9 cellular contexts compared by ENCODE assay signal in the genomic region with DNA sequence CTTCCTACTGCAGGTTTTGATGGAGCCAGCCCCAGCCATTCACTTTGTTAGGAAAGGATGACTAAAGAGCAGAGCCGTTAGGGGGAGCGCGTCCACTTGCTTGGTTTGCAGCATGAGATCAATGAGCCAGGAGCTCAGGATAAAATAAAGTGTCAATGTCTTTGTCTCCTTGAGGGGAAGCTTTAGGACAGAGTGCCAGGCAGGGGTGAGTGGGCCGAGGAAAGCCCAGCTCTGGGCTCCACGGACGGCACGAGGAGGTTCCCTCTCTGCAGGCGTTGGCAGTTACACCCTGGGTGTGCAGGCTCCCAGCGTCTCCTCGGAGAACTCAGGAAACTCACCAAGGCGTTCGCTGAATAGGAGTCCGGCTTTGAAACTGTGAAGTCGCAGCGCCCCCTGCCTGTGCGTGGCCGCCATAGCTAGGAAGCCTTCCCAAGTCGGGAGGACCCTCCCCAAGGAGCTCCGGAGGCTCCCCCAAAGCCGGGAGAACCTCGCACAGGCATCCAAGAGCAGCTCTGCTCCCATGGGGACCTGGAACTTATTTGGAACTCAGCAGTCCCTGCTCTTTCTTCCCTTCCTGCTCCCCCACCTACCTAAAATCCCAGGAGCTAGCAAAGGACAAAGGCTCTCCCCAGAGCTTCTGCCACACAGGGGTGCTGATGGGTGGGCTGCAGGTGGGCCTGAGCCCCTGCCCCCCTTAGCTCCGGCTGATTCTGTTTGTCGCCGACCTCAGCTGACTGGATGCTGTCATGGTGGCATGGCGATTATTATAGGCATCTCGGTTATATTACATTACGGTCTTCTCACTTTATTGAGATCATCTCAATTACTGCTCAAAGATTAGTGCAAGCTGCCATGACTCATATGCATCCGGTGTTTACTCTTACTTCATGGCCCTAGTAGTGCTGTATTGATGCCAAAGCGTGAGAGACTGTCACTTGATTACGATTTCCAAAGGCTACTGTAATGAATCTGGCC. TPM values are rescaled to one million over a fixed set of nuclear protein-coding genes. Genes with fewer than 3 reads are reported as not detected.
A peak's percentile ranks its signal among the peaks of the same experiment; 100 is the strongest.
DNase-seq lines count a peak whose midpoint lies in the region; ATAC-seq lines count a peak whose summit lies in the region.
"Had no signal": no experiment of that assay in that cellular context is flagged by ENCODE, and none has a peak within 500 bp of the region (broad histone marks: within the 10 kb centered on the region; RNA-seq: fewer than 3 reads in every experiment).

No MANE protein-coding gene starts in this region.

- no peak overlapping the region for H3K4me3 ChIP-seq in CD8-positive, alpha-beta memory T cell (ENCODE audit: low read length)
- H3K4me3 ChIP-seq in ectodermal cell (ENCODE audit: insufficient read depth, low read depth, low read length) = peak overlapping the region; percentile 24

- H3K4me3 Mint-ChIP-seq in CD8-positive, alpha-beta memory T cell = no peak overlapping the region
- H3K4me3 Mint-ChIP-seq in activated CD4-positive, alpha-beta memory T cell treated with anti-CD3 and anti-CD28 coated beads for 36 hours = no peak overlapping the region
- H3K4me3 Mint-ChIP-seq: T-helper 1 cell treated with Interleukin-12 subunit alpha and Interleukin-12 subunit beta and Interleukin-4 antibody, amounts not matched to agents 30 μg/mL and 1 μg/mL, for 36 hours had no signal

- DNase-seq in CD8-positive, alpha-beta memory T cell = peak; percentile 43 to 70 (median 52)
- DNase-seq in NCI-H69 (lab: John Stamatoyannopoulos, UW) (peak; percentile 78), lung microvascular endothelial cell (ENCODE audit: low read depth in 2 of 2) (peak; percentile 76 to 88)
- DNase-seq in activated CD4-positive, alpha-beta memory T cell treated with anti-CD3 and anti-CD28 coated beads for 36 hours = peak; percentile 76
- peak; percentile 37 to 61 (median 51) for DNase-seq in stimulated activated CD4-positive, alpha-beta T cell treated with anti-CD3 and anti-CD28 coated beads, TNF-alpha, amount 100 ng/mL, for 24 hours (ENCODE audit: low read depth in 3 of 3)

- POLR2A ChIA-PET in CD8-positive, alpha-beta memory T cell (lab: Charles Lee) = no interaction called here
- POLR2A ChIA-PET in activated CD4-positive, alpha-beta memory T cell treated with anti-CD3 and anti-CD28 coated beads for 36 hours (lab: Charles Lee) = no interaction called here

- no peak overlapping the region for H3K27ac Mint-ChIP-seq in CD8-positive, alpha-beta memory T cell
- no peak overlapping the region for H3K27ac Mint-ChIP-seq in activated CD4-positive, alpha-beta memory T cell treated with anti-CD3 and anti-CD28 coated beads for 36 hours
- H3K27ac Mint-ChIP-seq: T-helper 1 cell treated with Interleukin-12 subunit alpha and Interleukin-12 subunit beta and Interleukin-4 antibody, amounts not matched to agents 30 μg/mL and 1 μg/mL, for 36 hours had no signal

- intact Hi-C loops in activated CD4-positive, alpha-beta memory T cell treated with anti-CD3 and anti-CD28 coated beads for 36 hours (cut with micrococcal nuclease) = loop anchor here (1.0 to 10.0 kb wide), 6 partner anchors 56 to 842 kb away; no protein-coding TSS in a partner anchor

- no peaks in the 10 kb centered on the region for H3K9me3 Mint-ChIP-seq in CD8-positive, alpha-beta memory T cell
- no peaks in the 10 kb centered on the region for H3K9me3 Mint-ChIP-seq in activated CD4-positive, alpha-beta memory T cell treated with anti-CD3 and anti-CD28 coated beads for 36 hours
- H3K9me3 Mint-ChIP-seq: T-helper 1 cell treated with Interleukin-12 subunit alpha and Interleukin-12 subunit beta and Interleukin-4 antibody, amounts not matched to agents 30 μg/mL and 1 μg/mL, for 36 hours had no signal

- H3K27ac ChIP-seq in CD8-positive, alpha-beta memory T cell (ENCODE audit: low read depth, low read length) = no peak overlapping the region
- H3K27ac ChIP-seq in ectodermal cell (ENCODE audit: insufficient read depth, low read depth, low read length, poor library complexity, severe bottlenecking) = no peak overlapping the region

- peaks cover 43 to 79% of the 10 kb centered on the region in 2 donors for H3K27me3 Mint-ChIP-seq in CD8-positive, alpha-beta memory T cell
- H3K27me3 Mint-ChIP-seq in activated CD4-positive, alpha-beta memory T cell treated with anti-CD3 and anti-CD28 coated beads for 36 hours = peaks cover 56% of the 10 kb centered on the region

- peaks cover 7 to 18% (median 16%) of the 10 kb centered on the region in 3 donors for H3K4me1 Mint-ChIP-seq in CD8-positive, alpha-beta memory T cell
- peaks cover 8% of the 10 kb centered on the region for H3K4me1 Mint-ChIP-seq in activated CD4-positive, alpha-beta memory T cell treated with anti-CD3 and anti-CD28 coated beads for 36 hours (ENCODE audit: low read depth)

- H3K36me3 Mint-ChIP-seq in CD8-positive, alpha-beta memory T cell = no peaks in the 10 kb centered on the region
- H3K36me3 Mint-ChIP-seq in activated CD4-positive, alpha-beta memory T cell treated with anti-CD3 and anti-CD28 coated beads for 36 hours = no peaks in the 10 kb centered on the region

- ATAC-seq in HG03196 (IDR thresholded peaks at IDR 0.05; ENCODE audit: unreplicated experiment) (peak; percentile 76), GM19328 (IDR thresholded peaks at IDR 0.05; ENCODE audit: unreplicated experiment) (no peak)

- H3K9me3 ChIP-seq in CD8-positive, alpha-beta memory T cell (ENCODE audit: low read length) = no peaks in the 10 kb centered on the region
- H3K9me3 ChIP-seq in ectodermal cell (ENCODE audit: control insufficient read depth, low read length) = no peaks in the 10 kb centered on the region

- peaks cover 13% of the 10 kb centered on the region for H3K27me3 ChIP-seq in CD8-positive, alpha-beta memory T cell (ENCODE audit: insufficient read depth, low read length, poor library complexity, severe bottlenecking)
- peaks cover 97% of the 10 kb centered on the region for H3K27me3 ChIP-seq in ectodermal cell (ENCODE audit: control insufficient read depth, insufficient read depth, low read length, poor library complexity, severe bottlenecking)

- CTCF ChIA-PET in CD8-positive, alpha-beta memory T cell (lab: Charles Lee) = interaction anchor here (0.6 to 6.8 kb wide), 45 partner anchors 9 to 847 kb away, joined by 3 to 76 read pairs (median 5); a partner anchor contains a TSS
- CTCF ChIA-PET in activated CD4-positive, alpha-beta memory T cell treated with anti-CD3 and anti-CD28 coated beads for 36 hours (lab: Charles Lee) = interaction anchor here (0.5 to 10.7 kb wide), 93 partner anchors 8 to 1983 kb away, joined by 3 to 235 read pairs (median 4); a partner anchor contains a TSS

- 16 to 17% methylated on average over 30 of the region's 30 CpGs for WGBS in ectodermal cell, 2 experiments

- H3K36me3 ChIP-seq in CD8-positive, alpha-beta memory T cell (ENCODE audit: insufficient read depth, low read length) = no peaks in the 10 kb centered on the region
- H3K36me3 ChIP-seq in ectodermal cell (ENCODE audit: control insufficient read depth, insufficient read depth, low read length) = no peaks in the 10 kb centered on the region

- H3K4me1 ChIP-seq in CD8-positive, alpha-beta memory T cell (ENCODE audit: insufficient read depth, low read length) = peaks cover 11% of the 10 kb centered on the region
- peaks cover 12% of the 10 kb centered on the region for H3K4me1 ChIP-seq in ectodermal cell (ENCODE audit: control insufficient read depth, insufficient read depth, low read length)

RNA-seq across cellular contexts. Expression of a gene that starts 34.4 kb away (rescaled TPM):
- not detected for total RNA-seq in CD8-positive, alpha-beta memory T cell
- polyA plus RNA-seq in CD8-positive, alpha-beta memory T cell = not detected
- not detected for total RNA-seq in activated CD4-positive, alpha-beta memory T cell treated with anti-CD3 and anti-CD28 coated beads for 36 hours
- not detected for polyA plus RNA-seq in ectodermal cell (2013, experiment 1 of 4)
- not detected for polyA plus RNA-seq in ectodermal cell (2013, experiment 2 of 4)
- polyA plus RNA-seq in ectodermal cell (2013, experiment 3 of 4) = not detected
- polyA plus RNA-seq in ectodermal cell (2013, experiment 4 of 4) = 0.32 TPM
- not detected in 2 replicates for total RNA-seq in lung microvascular endothelial cell
